11 cellular contexts compared by ENCODE assay signal in genomic region chr9:73916016-73916673, GRCh38.
DNase-seq lines count a peak whose midpoint lies in the region; ATAC-seq and TF ChIP-seq lines count a peak whose summit lies in the region.
"Had no signal": no experiment of that assay in that cellular context is flagged by ENCODE, and none has a peak within 500 bp of the region (broad histone marks: within the 10 kb centered on the region; RNA-seq: fewer than 3 reads in every experiment).

No MANE protein-coding gene starts in this region.

- no peaks in the 10 kb centered on the region for H3K36me3 ChIP-seq in adipocyte (ENCODE audit: control insufficient read depth, insufficient read depth, low read length, severe bottlenecking)
- H3K36me3 ChIP-seq in CD4-positive, alpha-beta memory T cell (ENCODE audit: insufficient read depth, low read length) = no peaks in the 10 kb centered on the region
- no peaks in the 10 kb centered on the region for H3K36me3 ChIP-seq in heart left ventricle

- no peaks in the 10 kb centered on the region for H3K36me3 Mint-ChIP-seq in CD4-positive, alpha-beta memory T cell

- POLR2A ChIA-PET in CD4-positive, alpha-beta memory T cell (lab: Charles Lee; ENCODE audit: partially characterized antibody) = no interaction called here

- intact Hi-C loops in CD4-positive, alpha-beta memory T cell (cut with micrococcal nuclease) = no loop called here
- intact Hi-C loops in heart left ventricle (cut with DNase I) = no loop called here

- H3K9ac ChIP-seq in adipocyte (ENCODE audit: low read length) = no peak overlapping the region

- DNase-seq in AG09319 (ENCODE audit: extremely low read depth, low read depth) (no peak), HCEC 1CT (peak; percentile 49), adipocyte (ENCODE audit: low read depth) (peak; percentile 17), iris pigment epithelial cell (ENCODE audit: low read depth) (peak; percentile 48), heart left ventricle (no peak), NCI-H2107 (lab: John Stamatoyannopoulos, UW) (no peak)
- no peak for DNase-seq in CD4-positive, alpha-beta memory T cell
- DNase-seq: effector CD4-positive, alpha-beta T cell; T-helper 17 cell had no signal

- H3K27ac ChIP-seq in CD4-positive, alpha-beta memory T cell (ENCODE audit: low read depth, low read length) = no peak overlapping the region
- H3K27ac ChIP-seq in heart left ventricle = no peak overlapping the region

- WGBS in heart left ventricle, 4 donors = 37 to 57% (median 48%) methylated on average over 6 of the region's 6 CpGs

- peaks cover 0 to 4% (median 0%) of the 10 kb centered on the region in 8 donors for H3K9me3 Mint-ChIP-seq in CD4-positive, alpha-beta memory T cell

- no peak for ATAC-seq in HG02981 (IDR thresholded peaks at IDR 0.05; ENCODE audit: unreplicated experiment)
- no peak for ATAC-seq in heart left ventricle
- ATAC-seq: activated T-helper 17 cell treated with anti-CD3 and anti-CD28 coated beads, Interleukin-2, amount 50 U/mL, for 72 hours; T-helper 17 cell had no signal

- no peak for TF ChIP-seq POLR2A in heart left ventricle (IDR thresholded peaks at IDR 0.05)

- no peak overlapping the region for H3K27ac Mint-ChIP-seq in CD4-positive, alpha-beta memory T cell
- H3K27ac Mint-ChIP-seq: activated T-helper 17 cell treated with anti-CD3 and anti-CD28 coated beads, Interleukin-2, amount 50 U/mL, for 72 hours; T-helper 17 cell had no signal

- H3K4me3 Mint-ChIP-seq in CD4-positive, alpha-beta memory T cell = no peak overlapping the region
- H3K4me3 Mint-ChIP-seq: activated T-helper 17 cell treated with anti-CD3 and anti-CD28 coated beads, Interleukin-2, amount 50 U/mL, for 72 hours; T-helper 17 cell had no signal

- H3K27me3 ChIP-seq in adipocyte (replicated peaks; ENCODE audit: control insufficient read depth, insufficient read depth, low read length) (no peaks in the 10 kb centered on the region), heart left ventricle (no peaks in the 10 kb centered on the region)
- no peaks in the 10 kb centered on the region for H3K27me3 ChIP-seq in CD4-positive, alpha-beta memory T cell (ENCODE audit: insufficient read depth, low read length)

- H3K9me3 ChIP-seq in adipocyte (ENCODE audit: control insufficient read depth, low read length) = no peaks in the 10 kb centered on the region
- H3K9me3 ChIP-seq in CD4-positive, alpha-beta memory T cell (ENCODE audit: control insufficient read depth in 1 of 2, low read length in 2 of 2) = no peaks in the 10 kb centered on the region
- H3K9me3 ChIP-seq in heart left ventricle = no peaks in the 10 kb centered on the region

- CTCF ChIA-PET in CD4-positive, alpha-beta memory T cell (lab: Charles Lee; ENCODE audit: partially characterized antibody) = no interaction called here

- TF ChIP-seq CTCF in AG09319 (IDR thresholded peaks at IDR 0.05; ENCODE audit: low read depth, low read length) = peak; percentile 16
- peak in 1 of 12 donors; percentile 3 for TF ChIP-seq CTCF in heart left ventricle (IDR thresholded peaks at IDR 0.05)

- no peaks in the 10 kb centered on the region for H3K4me1 Mint-ChIP-seq in CD4-positive, alpha-beta memory T cell
- H3K4me1 Mint-ChIP-seq: activated T-helper 17 cell treated with anti-CD3 and anti-CD28 coated beads, Interleukin-2, amount 50 U/mL, for 72 hours; T-helper 17 cell had no signal

- H3K27me3 Mint-ChIP-seq in CD4-positive, alpha-beta memory T cell = no peaks in the 10 kb centered on the region
- H3K27me3 Mint-ChIP-seq: activated T-helper 17 cell treated with anti-CD3 and anti-CD28 coated beads, Interleukin-2, amount 50 U/mL, for 72 hours; T-helper 17 cell had no signal

- no peaks in the 10 kb centered on the region for H3K4me1 ChIP-seq in adipocyte (ENCODE audit: control insufficient read depth, insufficient read depth, low read length)
- H3K4me1 ChIP-seq in CD4-positive, alpha-beta memory T cell (ENCODE audit: insufficient read depth, low read length) = no peaks in the 10 kb centered on the region
- no peaks in the 10 kb centered on the region for H3K4me1 ChIP-seq in heart left ventricle

- H3K4me3 ChIP-seq in adipocyte (ENCODE audit: low read length) (no peak overlapping the region), heart left ventricle (no peak overlapping the region)
- no peak overlapping the region for H3K4me3 ChIP-seq in CD4-positive, alpha-beta memory T cell (ENCODE audit: low read length in 2 of 2)

Comparison
In these comparisons a context has a peak if more than half of its experiments do, and no peak if none do; other contexts are left out.
1. DNase-seq: peak in HCEC 1CT (single experiment), adipocyte (single experiment) and iris pigment epithelial cell (single experiment); none in AG09319 (single experiment), CD4-positive, alpha-beta memory T cell (0 of 5), heart left ventricle (0 of 5) and NCI-H2107 (single experiment).